ENCODE assay signal across 8 cellular contexts in the genomic region with DNA sequence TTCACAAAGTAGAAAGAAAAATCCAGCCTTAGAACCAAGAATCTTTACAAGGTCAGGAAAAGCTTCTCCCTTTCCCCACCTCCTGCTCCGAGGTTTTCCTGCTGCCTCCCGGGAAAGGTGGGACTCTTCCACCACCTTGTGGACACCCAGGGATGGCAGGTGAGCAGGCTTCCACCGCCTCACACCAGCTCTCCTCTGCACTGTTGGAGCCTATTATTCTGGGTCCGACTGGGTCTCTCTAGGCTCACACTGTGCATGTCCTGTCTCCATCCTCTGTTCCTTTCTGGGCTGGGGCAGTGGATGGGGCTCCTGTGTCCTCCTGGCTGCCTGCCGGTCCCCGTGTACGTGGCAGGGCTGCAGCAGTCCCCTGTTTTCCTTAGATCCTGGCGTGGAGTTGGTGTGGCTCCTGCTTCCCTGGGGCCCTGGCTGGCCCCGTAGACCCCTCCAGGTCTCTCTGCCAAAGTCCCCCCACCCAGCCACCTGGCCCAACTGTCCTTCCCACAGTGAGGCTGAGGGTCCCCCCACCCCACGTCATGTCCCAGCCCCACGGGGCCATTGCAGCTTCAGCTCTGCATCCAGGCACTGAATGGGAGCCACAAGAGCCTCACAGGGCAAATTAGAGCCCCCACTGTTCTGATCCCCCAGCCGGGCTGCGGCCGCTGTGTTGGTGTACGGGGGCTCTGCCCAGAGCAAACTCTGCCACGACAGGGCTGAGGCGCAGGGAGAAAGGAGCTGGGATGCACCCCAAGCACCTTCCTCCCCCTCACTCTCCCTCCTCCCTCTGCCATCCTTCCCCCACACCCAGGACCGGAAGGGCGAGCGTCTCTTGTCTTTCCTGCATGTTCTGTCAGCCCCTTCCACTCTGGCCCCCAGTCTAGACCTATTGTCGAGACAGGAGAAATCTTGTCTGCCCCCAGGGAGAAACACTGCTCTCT. TPM values are rescaled to one million over a fixed set of nuclear protein-coding genes. Genes with fewer than 3 reads are reported as not detected.
A peak's percentile ranks its signal among the peaks of the same experiment; 100 is the strongest.
DNase-seq lines count a peak whose midpoint lies in the region; ATAC-seq, FAIRE-seq and TF ChIP-seq lines count a peak whose summit lies in the region.

No MANE protein-coding gene starts in this region.

- H3K36me3 ChIP-seq in GM23338 (ENCODE audit: insufficient read depth) (no peaks in the 10 kb centered on the region), endothelial cell of umbilical vein (ENCODE audit: control insufficient read depth in 2 of 2, extremely low read depth in 1 of 2, insufficient read depth in 2 of 2, low read length in 2 of 2) (no peaks in the 10 kb centered on the region)

- no TSS peak for BruUV-seq in endothelial cell of umbilical vein (replicated peaks; lab: Mats Ljungman, UMichigan)

- H3K4me3 Mint-ChIP-seq in GM23338, result peak overlapping the region; percentile 28; the same call in 1 of the 3 replicates
- H3K4me3 Mint-ChIP-seq in activated CD8-positive, alpha-beta T cell treated with anti-CD3 and anti-CD28 coated beads for 36 hours, result no peak overlapping the region

- CTCF ChIA-PET in activated CD8-positive, alpha-beta T cell treated with anti-CD3 and anti-CD28 coated beads for 36 hours (lab: Charles Lee), result interaction anchor here (0.7 to 4.8 kb wide), 14 partner anchors 12 to 506 kb away, joined by 3 to 61 read pairs (median 4); no protein-coding TSS in a partner anchor
- CTCF ChIA-PET in endothelial cell of umbilical vein (lab: Charles Lee), result interaction anchor here (0.6 to 5.7 kb wide), 55 partner anchors 8 to 647 kb away, joined by 3 to 396 read pairs (median 5); a partner anchor contains a TSS

- ATAC-seq in GM23338 (peak; percentile 79), HG02870 (IDR thresholded peaks at IDR 0.05; ENCODE audit: unreplicated experiment) (no peak)
- ATAC-seq in activated CD8-positive, alpha-beta T cell treated with anti-CD3 and anti-CD28 coated beads for 36 hours, result peak; percentile 61

- 0 out of 2 replicates have a peak overlapping the region, but pooled peaks have one; percentile 8 for H3K27ac Mint-ChIP-seq in GM23338
- H3K27ac Mint-ChIP-seq in activated CD8-positive, alpha-beta T cell treated with anti-CD3 and anti-CD28 coated beads for 36 hours, result no peak overlapping the region

- peaks cover 7% of the 10 kb centered on the region for H3K36me3 Mint-ChIP-seq in GM23338 (ENCODE audit: low read depth)
- H3K36me3 Mint-ChIP-seq in activated CD8-positive, alpha-beta T cell treated with anti-CD3 and anti-CD28 coated beads for 36 hours (ENCODE audit: low read depth), result no peaks in the 10 kb centered on the region

- DNase-seq in AG09309 (ENCODE audit: low read depth) (peak; percentile 18), GM23338 (ENCODE audit: low spot score) (peak; percentile 90), NCI-H446 treated with DMSO at 0.1 percent for 48 hours (lab: John Stamatoyannopoulos, UW) (peak; percentile 34), endothelial cell of umbilical vein (ENCODE audit: low read depth, low spot score) (peak; percentile 76), midbrain (lab: John Stamatoyannopoulos, UW) (peak; percentile 68), stromal cell of bone marrow (ENCODE audit: low read depth) (peak; percentile 61)
- DNase-seq in activated CD8-positive, alpha-beta T cell treated with anti-CD3 and anti-CD28 coated beads for 36 hours, result peak; percentile 55

- FAIRE-seq in endothelial cell of umbilical vein (lab: Jason Lieb, UNC), result peak; percentile 98

- H2AFZ ChIP-seq in GM23338 (peak overlapping the region; percentile 83), endothelial cell of umbilical vein (ENCODE audit: low read depth, low read length) (peak overlapping the region; percentile 58)

- H3K4me1 ChIP-seq in GM23338 (ENCODE audit: insufficient read depth) (peaks cover 21% of the 10 kb centered on the region), endothelial cell of umbilical vein (ENCODE audit: control insufficient read depth, extremely low read depth, insufficient read depth, low read length) (peaks cover 7% of the 10 kb centered on the region)

- intact Hi-C loops in activated CD8-positive, alpha-beta T cell treated with anti-CD3 and anti-CD28 coated beads for 36 hours (cut with micrococcal nuclease), result loop anchor here (5.0 kb wide), 1 partner anchor 287 kb away; a partner anchor contains a TSS
- intact Hi-C loops in endothelial cell of umbilical vein (cut with micrococcal nuclease), result loop anchor here (1.0 to 2.0 kb wide), 8 partner anchors 34 to 339 kb away; no protein-coding TSS in a partner anchor

- H3K9me1 ChIP-seq in endothelial cell of umbilical vein (replicated peaks; ENCODE audit: control insufficient read depth, extremely low read depth, insufficient read depth, low read length), result no peaks in the 10 kb centered on the region

- dilution Hi-C loops in endothelial cell of umbilical vein (cut with MboI; ENCODE audit: extremely low pct_ligation_motif_present, low sequenced_read_pairs), result loop anchor here (10.0 kb wide), 1 partner anchor 300 kb away; no protein-coding TSS in a partner anchor

- no peaks in the 10 kb centered on the region for H3K9me3 ChIP-seq in endothelial cell of umbilical vein (replicated peaks; ENCODE audit: control insufficient read depth, insufficient read depth, low read length)

- no peak for TF ChIP-seq POLR2A in endothelial cell of umbilical vein (IDR thresholded peaks at IDR 0.05; ENCODE audit: low read depth, low read length)

- peaks cover 7% of the 10 kb centered on the region; the same call in 2 of the 3 replicates for H3K9me3 Mint-ChIP-seq in GM23338
- H3K9me3 Mint-ChIP-seq in activated CD8-positive, alpha-beta T cell treated with anti-CD3 and anti-CD28 coated beads for 36 hours, result no peaks in the 10 kb centered on the region

- H3F3A ChIP-seq in GM23338 (replicated peaks; ENCODE audit: low read depth), result peaks cover 9% of the 10 kb centered on the region; the same call in 1 of the 2 replicates

- POLR2A ChIA-PET in activated CD8-positive, alpha-beta T cell treated with anti-CD3 and anti-CD28 coated beads for 36 hours (lab: Charles Lee), result interaction anchor here (0.6 to 1.0 kb wide), 2 partner anchors 9 to 31 kb away, joined by 3 to 4 read pairs; no protein-coding TSS in a partner anchor
- POLR2A ChIA-PET in endothelial cell of umbilical vein (lab: Charles Lee), result interaction anchor here (0.8 to 2.8 kb wide), 3 partner anchors 38 to 300 kb away, joined by 3 to 8 read pairs (median 6); no protein-coding TSS in a partner anchor

- H3K27me3 ChIP-seq in GM23338 (ENCODE audit: insufficient read depth), result peaks cover 25% of the 10 kb centered on the region
- H3K27me3 ChIP-seq in endothelial cell of umbilical vein (ENCODE audit: control insufficient read depth in 2 of 2, insufficient read depth in 2 of 2, low read length in 2 of 2), result no peaks in the 10 kb centered on the region

- H3K4me1 Mint-ChIP-seq in GM23338, result peaks cover 34% of the 10 kb centered on the region
- peaks cover 7% of the 10 kb centered on the region for H3K4me1 Mint-ChIP-seq in activated CD8-positive, alpha-beta T cell treated with anti-CD3 and anti-CD28 coated beads for 36 hours (ENCODE audit: low read depth)

- H3K27ac ChIP-seq in GM23338 (ENCODE audit: low read depth) (no peak overlapping the region), endothelial cell of umbilical vein (ENCODE audit: insufficient read depth, low read depth, low read length) (no peak overlapping the region)

- H3K4me3 ChIP-seq in AG09309 (ENCODE audit: control insufficient read depth, low read depth, low read length), result no peak overlapping the region
- no peak overlapping the region for H3K4me3 ChIP-seq in GM23338
- H3K4me3 ChIP-seq in endothelial cell of umbilical vein (replicated peaks in 1 of 3; ENCODE audit: insufficient read depth in 1 of 3, low read depth in 1 of 3, low read length in 3 of 3), result no peak overlapping the region

- H4K20me1 ChIP-seq in GM23338 (replicated peaks; ENCODE audit: insufficient read depth) (no peaks in the 10 kb centered on the region), endothelial cell of umbilical vein (replicated peaks; ENCODE audit: control insufficient read depth, extremely low read depth, insufficient read depth, low read length) (no peaks in the 10 kb centered on the region)

- no peak overlapping the region for H3K9ac ChIP-seq in endothelial cell of umbilical vein (replicated peaks; ENCODE audit: extremely low read depth, insufficient read depth, low read length)

- H3K27me3 Mint-ChIP-seq in GM23338 (ENCODE audit: insufficient read depth, low read depth, poor library complexity), result peaks cover 28% of the 10 kb centered on the region
- H3K27me3 Mint-ChIP-seq in activated CD8-positive, alpha-beta T cell treated with anti-CD3 and anti-CD28 coated beads for 36 hours, result peaks cover 29% of the 10 kb centered on the region

- H3K79me2 ChIP-seq in GM23338 (replicated peaks; ENCODE audit: insufficient read depth) (no peaks in the 10 kb centered on the region), endothelial cell of umbilical vein (ENCODE audit: control insufficient read depth, insufficient read depth, low read length) (no peaks in the 10 kb centered on the region)

- peak; percentile 90 for TF ChIP-seq CTCF in AG09309 (IDR thresholded peaks at IDR 0.05; ENCODE audit: control insufficient read depth, insufficient read depth, low read depth, low read length, missing control alignments)
- TF ChIP-seq CTCF in GM23338 (conservative IDR thresholded peaks at IDR 0.05; ENCODE audit: low read depth in 2 of 2), result peak; percentile 98 to 100
- peak; percentile 79 for TF ChIP-seq CTCF in activated CD8-positive, alpha-beta T cell treated with anti-CD3 and anti-CD28 coated beads for 36 hours (IDR thresholded peaks at IDR 0.05)
- peak; percentile 86 to 88 for TF ChIP-seq CTCF in endothelial cell of umbilical vein (IDR thresholded peaks at IDR 0.05; ENCODE audit: extremely low read depth in 1 of 2, insufficient read depth in 1 of 2, low read depth in 1 of 2, low read length in 2 of 2)

- H3K4me2 ChIP-seq in GM23338, result peak overlapping the region; percentile 18
- no peak overlapping the region for H3K4me2 ChIP-seq in endothelial cell of umbilical vein (ENCODE audit: insufficient read depth, low read length)

- H3K9me2 ChIP-seq in GM23338 (ENCODE audit: insufficient read depth), result no peaks in the 10 kb centered on the region

TF ChIP-seq in GM23338, 12 proteins besides CTCF, POLR2A, EP300 and RAD21 (continues in another document):
- no peak for TF ChIP-seq EZH2phosphoT487 (IDR thresholded peaks at IDR 0.05; ENCODE audit: unreplicated experiment)

RNA-seq across cellular contexts. Expression of a gene that starts 3.3 kb away (rescaled TPM):
- total RNA-seq in GM23338 (2014; rRNA removed; shearing (Covaris generic)), result 2.2 and 2.3 TPM in 2 replicates
- 1.1 and 1.3 TPM in 2 replicates for polyA plus RNA-seq in GM23338 (2016; fragmentation: Nextera tagmentation; extraction: Ambion mirVana)
- under 1 TPM; 0.16 to 0.56 TPM for total RNA-seq in activated CD8-positive, alpha-beta T cell treated with anti-CD3 and anti-CD28 coated beads for 36 hours
- 1.1 and 1.4 TPM in 2 replicates for total RNA-seq in endothelial cell of umbilical vein
- 1.3 and 1.7 TPM in 2 replicates for polyA plus RNA-seq in endothelial cell of umbilical vein
- polyA plus RNA-seq in endothelial cell of umbilical vein (2011; cell fraction: cytosol; rRNA removed), result 0.63 and 1.1 TPM in 2 replicates
- 0.84 and 0.88 TPM in 2 replicates for polyA plus RNA-seq in endothelial cell of umbilical vein (2011; cell fraction: nucleus; rRNA removed)
- polyA plus RNA-seq in endothelial cell of umbilical vein (2012), result 1.2 and 1.4 TPM in 2 replicates
- 0.68 and 1.8 TPM in 2 replicates for polyA minus RNA-seq in endothelial cell of umbilical vein
- polyA minus RNA-seq in endothelial cell of umbilical vein (2011; cell fraction: cytosol; rRNA and poly(A)+ RNA removed), result not detected
- polyA minus RNA-seq in endothelial cell of umbilical vein (2011; cell fraction: nucleus; rRNA and poly(A)+ RNA removed), result 0.72 and 1.6 TPM in 2 replicates

Comparison
In these comparisons a context has a peak if more than half of its experiments do, and no peak if none do; other contexts are left out.
1. DNase-seq: peak in every context shown above with its lines; median percentile 90 in GM23338; 76 in endothelial cell of umbilical vein; 68 in midbrain; 61 in stromal cell of bone marrow; 55 in activated CD8-positive, alpha-beta T cell treated with anti-CD3 and anti-CD28 coated beads for 36 hours; 34 in NCI-H446 treated with DMSO at 0.1 percent for 48 hours; 18 in AG09309.